Comparison of ENCODE assay signal across 27 cellular contexts in the genomic region with DNA sequence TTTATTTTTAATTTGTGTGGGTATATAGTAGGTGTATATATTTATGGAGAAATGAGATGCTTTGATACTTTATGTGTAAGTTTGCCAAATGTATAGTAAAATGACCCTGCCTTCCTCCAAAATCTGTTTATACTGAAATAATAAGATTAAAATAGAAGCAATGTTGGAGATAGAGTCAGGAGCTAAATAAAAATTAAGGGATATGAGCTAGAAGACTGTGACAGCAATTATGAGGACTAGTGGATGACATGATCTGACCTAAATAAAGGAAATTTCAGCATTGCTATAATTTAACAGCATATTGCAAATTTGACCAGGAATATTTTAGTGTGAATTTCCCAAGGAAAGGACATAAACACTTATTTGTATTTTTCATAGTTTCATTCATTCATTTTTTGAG.
"Had no signal": no experiment of that assay in that cellular context is flagged by ENCODE, and none has a peak within 500 bp of the region (broad histone marks: within the 10 kb centered on the region; RNA-seq: fewer than 3 reads in every experiment).

No MANE protein-coding gene starts in this region.

- ATAC-seq: esophagus mucosa; gastroesophageal sphincter; heart left ventricle; left lobe of liver; naive thymus-derived CD8-positive, alpha-beta T cell; right lobe of liver; stimulated activated effector memory CD8-positive, alpha-beta T cell treated with anti-CD3 and anti-CD28 coated beads, Interleukin-12 subunit alpha, Interleukin-12 subunit beta, amount 100 ng/mL, for 72 hours; stimulated activated naive CD8-positive, alpha-beta T cell treated with anti-CD3 and anti-CD28 coated beads, Interleukin-15, Interleukin-2, amounts not matched to agents 100 U/mL and 50 U/mL, for 24 hours had no signal

- H3K9me3 ChIP-seq: gastroesophageal sphincter, heart left ventricle, pancreas, right lobe of liver, testis, tibial nerve, upper lobe of left lung had no signal

- H3K4me1 Mint-ChIP-seq: endodermal cell; memory B cell; naive thymus-derived CD8-positive, alpha-beta T cell; nephron progenitor cell; stimulated activated effector memory CD8-positive, alpha-beta T cell treated with anti-CD3 and anti-CD28 coated beads, Interleukin-12 subunit alpha, Interleukin-12 subunit beta, amount 100 ng/mL, for 72 hours had no signal

- H3K4me2 ChIP-seq: hepatocyte had no signal

- H3K36me3 Mint-ChIP-seq: memory B cell; naive thymus-derived CD8-positive, alpha-beta T cell; stimulated activated effector memory CD8-positive, alpha-beta T cell treated with anti-CD3 and anti-CD28 coated beads, Interleukin-12 subunit alpha, Interleukin-12 subunit beta, amount 100 ng/mL, for 72 hours had no signal

- H3K4me3 Mint-ChIP-seq: dendritic cell treated with granulocyte-macrophage colony-stimulating factor and Interleukin-4, amounts not matched to agents 40 ng/mL and 50 ng/mL, for 4 days; endodermal cell; memory B cell; naive thymus-derived CD8-positive, alpha-beta T cell; nephron progenitor cell; stimulated activated effector memory CD8-positive, alpha-beta T cell treated with anti-CD3 and anti-CD28 coated beads, Interleukin-12 subunit alpha, Interleukin-12 subunit beta, amount 100 ng/mL, for 72 hours had no signal

- DNase-seq: cerebellar nuclear complex; effector CD8-positive, alpha-beta T cell; endodermal cell; heart left ventricle; kidney; midbrain; naive thymus-derived CD8-positive, alpha-beta T cell; nephron progenitor cell; nucleus accumbens; pancreas; right lobe of liver; stimulated activated CD4-positive, alpha-beta T cell treated with anti-CD3 and anti-CD28 coated beads, Interleukin-2, amount 100 ng/mL, for 24 hours; stimulated activated CD4-positive, alpha-beta T cell treated with anti-CD3 and anti-CD28 coated beads, Interleukin-4, amount 100 ng/mL, for 24 hours; stimulated activated naive CD8-positive, alpha-beta T cell treated with anti-CD3 and anti-CD28 coated beads, Interleukin-15, Interleukin-2, amounts not matched to agents 100 U/mL and 50 U/mL, for 24 hours; substantia nigra; testis; upper lobe of left lung had no signal

- H3K79me2 ChIP-seq: hepatocyte had no signal

- H3K36me3 ChIP-seq: gastroesophageal sphincter, heart left ventricle, pancreas, right lobe of liver, tibial nerve had no signal

- H3K27ac ChIP-seq: epithelial cell of prostate, gastroesophageal sphincter, hepatocyte, pancreas, right lobe of liver, testis, tibial nerve, upper lobe of left lung had no signal

- H3K4me3 ChIP-seq: gastroesophageal sphincter, heart left ventricle, hepatocyte, lung, pancreas, right lobe of liver, testis, tibial nerve, upper lobe of left lung had no signal

- H2AFZ ChIP-seq: hepatocyte had no signal

- H3K27ac Mint-ChIP-seq: dendritic cell treated with granulocyte-macrophage colony-stimulating factor and Interleukin-4, amounts not matched to agents 40 ng/mL and 50 ng/mL, for 4 days; endodermal cell; memory B cell; naive thymus-derived CD8-positive, alpha-beta T cell; nephron progenitor cell; stimulated activated effector memory CD8-positive, alpha-beta T cell treated with anti-CD3 and anti-CD28 coated beads, Interleukin-12 subunit alpha, Interleukin-12 subunit beta, amount 100 ng/mL, for 72 hours had no signal

- H3K4me1 ChIP-seq: gastroesophageal sphincter, right lobe of liver, testis had no signal

- H3K9me3 Mint-ChIP-seq: dendritic cell treated with granulocyte-macrophage colony-stimulating factor and Interleukin-4, amounts not matched to agents 40 ng/mL and 50 ng/mL, for 4 days; endodermal cell; memory B cell; nephron progenitor cell; stimulated activated effector memory CD8-positive, alpha-beta T cell treated with anti-CD3 and anti-CD28 coated beads, Interleukin-12 subunit alpha, Interleukin-12 subunit beta, amount 100 ng/mL, for 72 hours had no signal

- H3K27me3 ChIP-seq: gastroesophageal sphincter, heart left ventricle, hepatocyte, pancreas, right lobe of liver, testis, tibial nerve, upper lobe of left lung had no signal
